Comparison of ENCODE assay signal across 18 cellular contexts in the genomic region with DNA sequence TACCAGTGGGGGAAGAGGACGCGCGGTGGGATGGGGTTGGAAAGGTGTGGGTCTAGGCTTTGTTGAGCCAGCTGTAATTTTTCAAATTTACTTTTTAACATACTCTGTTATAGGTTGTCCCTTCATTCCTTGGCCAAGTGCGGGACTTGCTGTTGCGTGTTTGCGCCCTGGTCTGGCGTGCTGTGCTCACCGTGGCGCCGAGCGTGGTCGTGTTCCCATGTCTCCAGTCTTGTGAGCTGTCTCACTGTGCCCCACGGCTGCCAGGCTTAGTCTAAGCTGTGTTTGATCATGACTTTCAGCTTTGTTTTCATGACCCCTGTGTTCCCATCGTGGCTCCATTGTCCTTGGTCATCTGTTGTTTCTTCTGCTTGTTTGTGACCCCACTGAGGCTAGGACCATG.
"Had no signal": no experiment of that assay in that cellular context is flagged by ENCODE, and none has a peak within 500 bp of the region (broad histone marks: within the 10 kb centered on the region; RNA-seq: fewer than 3 reads in every experiment).

No MANE protein-coding gene starts in this region.

- H3K9me3 Mint-ChIP-seq: activated CD8-positive, alpha-beta T cell treated with anti-CD3 and anti-CD28 coated beads for 36 hours; activated T-helper 1 cell treated with anti-CD3 and anti-CD28 coated beads, Interleukin-12 subunit alpha, Interleukin-12 subunit beta, Interleukin-2, Interleukin-4 antibody, amounts not matched to agents 30 ng/mL and 10 ng/mL and 1 ng/mL, durations not matched to agents 14 hours and 24 hours and 36 hours; mesothelial cell of epicardium had no signal

- H3K4me1 ChIP-seq: colonic mucosa, esophagus squamous epithelium, suprapubic skin had no signal

- H3K27ac ChIP-seq: colonic mucosa, esophagus squamous epithelium, neutrophil, suprapubic skin, VCaP had no signal

- H3K4me3 ChIP-seq: colonic mucosa, esophagus squamous epithelium, suprapubic skin had no signal

- H3K4me3 Mint-ChIP-seq: activated CD8-positive, alpha-beta T cell treated with anti-CD3 and anti-CD28 coated beads for 36 hours; activated naive CD8-positive, alpha-beta T cell; activated T-helper 1 cell treated with anti-CD3 and anti-CD28 coated beads, Interleukin-12 subunit alpha, Interleukin-12 subunit beta, Interleukin-2, Interleukin-4 antibody, amounts not matched to agents 30 ng/mL and 10 ng/mL and 1 ng/mL, durations not matched to agents 14 hours and 24 hours and 36 hours; mesothelial cell of epicardium had no signal

- ATAC-seq: activated CD8-positive, alpha-beta T cell treated with anti-CD3 and anti-CD28 coated beads for 36 hours; SK-N-SH treated with all-trans-retinoic acid at 6 μM for 48 hours had no signal

- H3K27me3 ChIP-seq: colonic mucosa, esophagus squamous epithelium, neutrophil, suprapubic skin had no signal

- H3K27me3 Mint-ChIP-seq: activated CD8-positive, alpha-beta T cell treated with anti-CD3 and anti-CD28 coated beads for 36 hours; activated naive CD8-positive, alpha-beta T cell had no signal

- H3K27ac Mint-ChIP-seq: activated naive CD8-positive, alpha-beta T cell; activated T-helper 1 cell treated with anti-CD3 and anti-CD28 coated beads, Interleukin-12 subunit alpha, Interleukin-12 subunit beta, Interleukin-2, Interleukin-4 antibody, amounts not matched to agents 30 ng/mL and 10 ng/mL and 1 ng/mL, durations not matched to agents 14 hours and 24 hours and 36 hours; mesothelial cell of epicardium had no signal

- H3K4me1 Mint-ChIP-seq: mesothelial cell of epicardium had no signal

- DNase-seq: activated CD4-positive, alpha-beta T cell treated with anti-CD3 and anti-CD28 coated beads for 1 hour; activated CD8-positive, alpha-beta T cell treated with anti-CD3 and anti-CD28 coated beads for 36 hours; amniotic stem cell; central memory CD4-positive, alpha-beta T cell; colonic mucosa; esophagus squamous epithelium; kidney glomerular epithelial cell; stimulated activated CD4-positive, alpha-beta T cell treated with anti-CD3 and anti-CD28 coated beads, Interleukin-2, amount 100 ng/mL, for 48 hours; stimulated activated naive CD4-positive, alpha-beta T cell treated with Interleukin-2 at 50 U/mL for 16 hours; T-helper 1 cell; trophoblast cell had no signal

- H3K9me3 ChIP-seq: colonic mucosa, esophagus squamous epithelium, neutrophil, suprapubic skin had no signal
